34 cellular contexts compared by ENCODE assay signal in genomic region chr20:23282111-23282510, GRCh38.
"Had no signal": no experiment of that assay in that cellular context is flagged by ENCODE, and none has a peak within 500 bp of the region (broad histone marks: within the 10 kb centered on the region; RNA-seq: fewer than 3 reads in every experiment).

No MANE protein-coding gene starts in this region.

- H3K4me3 Mint-ChIP-seq: activated B cell treated with CpG ODN at 0.5 μM for 24 hours; activated CD4-positive, alpha-beta memory T cell treated with anti-CD3 and anti-CD28 coated beads for 36 hours; activated CD4-positive, alpha-beta T cell treated with anti-CD3 and anti-CD28 coated beads, Interleukin-2, amount 10 ng/mL, durations not matched to agents 24 days and 14 days; activated CD8-positive, alpha-beta T cell treated with anti-CD3 and anti-CD28 coated beads for 36 hours; activated naive CD4-positive, alpha-beta T cell treated with anti-CD3 and anti-CD28 coated beads, Interleukin-2, amount 10 ng/mL, durations not matched to agents 7 days and 5 days; activated naive CD4-positive, alpha-beta T cell treated with anti-CD3 and anti-CD28 coated beads, Interleukin-2, amount 50 U/mL, for 24 hours; activated naive CD8-positive, alpha-beta T cell; activated naive CD8-positive, alpha-beta T cell treated with anti-CD3 and anti-CD28 coated beads, Interleukin-2, amount 10 ng/mL, durations not matched to agents 7 days and 5 days; activated naive CD8-positive, alpha-beta T cell treated with anti-CD3 and anti-CD28 coated beads, Interleukin-2, amount 50 U/mL, for 24 hours; activated T-cell treated with anti-CD3 and anti-CD28 coated beads, Interleukin-2, amount 50 U/mL, for 24 hours; T-helper 1 cell treated with Interleukin-12 subunit alpha and Interleukin-12 subunit beta and Interleukin-4 antibody, amounts not matched to agents 30 μg/mL and 1 μg/mL, for 36 hours; T-helper 2 cell treated with Interferon-gamma antibody and Interleukin-4, amounts not matched to agents 5 μg/mL and 100 μg/mL, for 36 hours had no signal

- FAIRE-seq: astrocyte, TTC549 had no signal

- H3K27ac ChIP-seq: body of pancreas, brain microvascular endothelial cell, breast epithelium, VCaP had no signal

- H3K4me1 Mint-ChIP-seq: activated B cell treated with CpG ODN at 0.5 μM for 24 hours; activated naive CD4-positive, alpha-beta T cell treated with anti-CD3 and anti-CD28 coated beads, Interleukin-2, amount 10 ng/mL, durations not matched to agents 7 days and 5 days; activated naive CD4-positive, alpha-beta T cell treated with anti-CD3 and anti-CD28 coated beads, Interleukin-2, amount 50 U/mL, for 24 hours; activated naive CD8-positive, alpha-beta T cell treated with anti-CD3 and anti-CD28 coated beads, Interleukin-2, amount 50 U/mL, for 24 hours had no signal

- H3K9me3 ChIP-seq: breast epithelium had no signal

- DNase-seq: activated B cell treated with CpG ODN at 0.5 μM for 24 hours; activated CD4-positive, alpha-beta memory T cell treated with anti-CD3 and anti-CD28 coated beads for 36 hours; activated CD4-positive, alpha-beta T cell treated with anti-CD3 and anti-CD28 coated beads for 4 hours; activated CD4-positive, alpha-beta T cell treated with anti-CD3 and anti-CD28 coated beads, Interleukin-2, amount 10 ng/mL, durations not matched to agents 24 days and 14 days; activated CD4-positive, alpha-beta T cell treated with anti-CD3 and anti-CD28 coated beads, Interleukin-2, amount 50 U/mL, for 1 hour; activated CD4-positive, alpha-beta T cell treated with anti-CD3 and anti-CD28 coated beads, Interleukin-2, amount 50 U/mL, for 4 hours; activated CD4-positive, CD25-positive, alpha-beta regulatory T cell treated with anti-CD3 and anti-CD28 coated beads, Interleukin-2, amount 50 U/mL, for 72 hours; activated CD8-positive, alpha-beta memory T cell treated with anti-CD3 and anti-CD28 coated beads, Interleukin-2, amount 50 U/mL, for 4 hours; activated CD8-positive, alpha-beta T cell treated with anti-CD3 and anti-CD28 coated beads for 36 hours; activated effector memory CD4-positive, alpha-beta T cell treated with Interleukin-2 at 50 U/mL for 16 hours; activated gamma-delta T cell; activated naive CD4-positive, alpha-beta T cell treated with anti-CD3 and anti-CD28 coated beads, Interleukin-2, amount 10 ng/mL, durations not matched to agents 7 days and 5 days; activated naive CD4-positive, alpha-beta T cell treated with Interleukin-2 at 50 U/mL for 16 hours; activated naive CD8-positive, alpha-beta T cell treated with anti-CD3 and anti-CD28 coated beads, Interleukin-2, amount 10 ng/mL, durations not matched to agents 7 days and 5 days; activated naive CD8-positive, alpha-beta T cell treated with anti-CD3 and anti-CD28 coated beads, Interleukin-2, amount 50 U/mL, for 24 hours; activated T-cell treated with anti-CD3 and anti-CD28 coated beads, Interleukin-2, amount 50 U/mL, for 24 hours; activated T-cell treated with anti-CD3 and anti-CD28 coated beads, Interleukin-2, amount 50 U/mL, for 48 hours; amygdala; aorta; body of pancreas; brain microvascular endothelial cell; central memory CD4-positive, alpha-beta T cell; T-helper 1 cell; T-helper 2 cell; T-helper 9 cell had no signal

- H3K4me3 ChIP-seq: body of pancreas, breast epithelium had no signal

- H3K27ac Mint-ChIP-seq: activated B cell treated with CpG ODN at 0.5 μM for 24 hours; activated CD4-positive, alpha-beta memory T cell treated with anti-CD3 and anti-CD28 coated beads for 36 hours; activated CD4-positive, alpha-beta T cell treated with anti-CD3 and anti-CD28 coated beads, Interleukin-2, amount 10 ng/mL, durations not matched to agents 24 days and 14 days; activated CD8-positive, alpha-beta T cell treated with anti-CD3 and anti-CD28 coated beads for 36 hours; activated naive CD4-positive, alpha-beta T cell treated with anti-CD3 and anti-CD28 coated beads, Interleukin-2, amount 10 ng/mL, durations not matched to agents 7 days and 5 days; activated naive CD4-positive, alpha-beta T cell treated with anti-CD3 and anti-CD28 coated beads, Interleukin-2, amount 50 U/mL, for 24 hours; activated naive CD8-positive, alpha-beta T cell; activated naive CD8-positive, alpha-beta T cell treated with anti-CD3 and anti-CD28 coated beads, Interleukin-2, amount 10 ng/mL, durations not matched to agents 7 days and 5 days; activated naive CD8-positive, alpha-beta T cell treated with anti-CD3 and anti-CD28 coated beads, Interleukin-2, amount 50 U/mL, for 24 hours; activated T-cell treated with anti-CD3 and anti-CD28 coated beads, Interleukin-2, amount 50 U/mL, for 24 hours; activated T-helper 2 cell treated with anti-CD3 and anti-CD28 coated beads, Interferon-gamma antibody, Interleukin-2, Interleukin-4, amounts not matched to agents 10 μg/mL and 5 μg/mL and 100 μg/mL, durations not matched to agents 14 hours and 24 hours and 36 hours; T-helper 1 cell treated with Interleukin-12 subunit alpha and Interleukin-12 subunit beta and Interleukin-4 antibody, amounts not matched to agents 30 μg/mL and 1 μg/mL, for 36 hours; T-helper 2 cell treated with Interferon-gamma antibody and Interleukin-4, amounts not matched to agents 5 μg/mL and 100 μg/mL, for 36 hours had no signal

- H3K36me3 Mint-ChIP-seq: activated CD4-positive, alpha-beta memory T cell treated with anti-CD3 and anti-CD28 coated beads for 36 hours; activated naive CD4-positive, alpha-beta T cell treated with anti-CD3 and anti-CD28 coated beads, Interleukin-2, amount 10 ng/mL, durations not matched to agents 7 days and 5 days; activated naive CD4-positive, alpha-beta T cell treated with anti-CD3 and anti-CD28 coated beads, Interleukin-2, amount 50 U/mL, for 24 hours; activated naive CD8-positive, alpha-beta T cell; activated naive CD8-positive, alpha-beta T cell treated with anti-CD3 and anti-CD28 coated beads, Interleukin-2, amount 10 ng/mL, durations not matched to agents 7 days and 5 days had no signal

- H3K4me1 ChIP-seq: body of pancreas, breast epithelium had no signal

- H3K27me3 ChIP-seq: body of pancreas, brain microvascular endothelial cell, breast epithelium had no signal

- H3K27me3 Mint-ChIP-seq: activated naive CD8-positive, alpha-beta T cell had no signal

- ATAC-seq: activated CD8-positive, alpha-beta T cell treated with anti-CD3 and anti-CD28 coated beads for 36 hours; activated naive CD8-positive, alpha-beta T cell treated with anti-CD3 and anti-CD28 coated beads, Interleukin-2, amount 50 U/mL, for 24 hours; body of pancreas had no signal

- H3K36me3 ChIP-seq: brain microvascular endothelial cell, breast epithelium had no signal

- H3K9me3 Mint-ChIP-seq: activated CD4-positive, alpha-beta memory T cell treated with anti-CD3 and anti-CD28 coated beads for 36 hours; activated CD4-positive, alpha-beta T cell treated with anti-CD3 and anti-CD28 coated beads, Interleukin-2, amount 10 ng/mL, durations not matched to agents 24 days and 14 days; activated CD8-positive, alpha-beta T cell treated with anti-CD3 and anti-CD28 coated beads for 36 hours; activated naive CD4-positive, alpha-beta T cell treated with anti-CD3 and anti-CD28 coated beads, Interleukin-2, amount 10 ng/mL, durations not matched to agents 7 days and 5 days; activated naive CD4-positive, alpha-beta T cell treated with anti-CD3 and anti-CD28 coated beads, Interleukin-2, amount 50 U/mL, for 24 hours; activated naive CD8-positive, alpha-beta T cell treated with anti-CD3 and anti-CD28 coated beads, Interleukin-2, amount 10 ng/mL, durations not matched to agents 7 days and 5 days; activated naive CD8-positive, alpha-beta T cell treated with anti-CD3 and anti-CD28 coated beads, Interleukin-2, amount 50 U/mL, for 24 hours; activated T-cell treated with anti-CD3 and anti-CD28 coated beads, Interleukin-2, amount 50 U/mL, for 24 hours; activated T-helper 2 cell treated with anti-CD3 and anti-CD28 coated beads, Interferon-gamma antibody, Interleukin-2, Interleukin-4, amounts not matched to agents 10 μg/mL and 5 μg/mL and 100 μg/mL, durations not matched to agents 14 hours and 24 hours and 36 hours; T-helper 1 cell treated with Interleukin-12 subunit alpha and Interleukin-12 subunit beta and Interleukin-4 antibody, amounts not matched to agents 30 μg/mL and 1 μg/mL, for 36 hours; T-helper 2 cell treated with Interferon-gamma antibody and Interleukin-4, amounts not matched to agents 5 μg/mL and 100 μg/mL, for 36 hours had no signal
